In the genomic region with DNA sequence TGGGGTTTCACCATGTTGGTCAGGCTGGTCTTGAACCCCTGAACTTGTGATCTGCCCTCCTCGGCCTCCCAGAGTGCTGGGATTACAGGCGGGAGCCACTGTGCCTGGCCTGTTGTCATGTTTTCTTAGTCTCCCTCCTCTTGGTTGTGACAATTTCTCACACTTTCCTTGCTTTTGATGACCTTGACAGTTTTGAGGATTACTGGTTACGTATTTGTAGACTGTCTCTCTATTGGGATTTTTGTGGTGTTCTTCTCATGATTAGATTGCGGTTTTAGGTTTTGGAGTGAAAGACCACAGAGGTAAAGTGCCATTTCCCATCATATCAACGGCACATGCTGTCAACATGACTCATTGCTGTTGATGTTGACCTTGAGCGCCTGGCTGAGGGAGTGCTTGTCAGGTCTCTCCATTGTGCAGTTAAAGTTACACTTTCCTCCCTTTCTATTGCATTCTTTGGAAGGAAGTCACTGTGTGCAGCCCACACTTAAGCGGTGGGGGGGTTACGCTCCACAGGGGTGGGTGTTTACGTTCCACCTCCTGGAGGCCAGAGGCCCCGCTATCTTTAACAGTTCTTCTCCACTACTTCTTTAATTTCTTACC, we compare ENCODE assay signal across 8 cellular contexts. TPM values are rescaled to one million over a fixed set of nuclear protein-coding genes. Genes with fewer than 3 reads are reported as not detected.
DNase-seq lines count a peak whose midpoint lies in the region; ATAC-seq and TF ChIP-seq lines count a peak whose summit lies in the region.

No MANE protein-coding gene starts in this region.

- H3K9ac ChIP-seq in HUES48 (ENCODE audit: low read depth, low read length), result no peak overlapping the region

- peak overlapping the region in 4 of 7 donors; percentile 7 to 80 (median 25) for H3K27ac Mint-ChIP-seq in CD4-positive, alpha-beta memory T cell

- no peaks in the 10 kb centered on the region for H3K27me3 ChIP-seq in CD4-positive, alpha-beta memory T cell (ENCODE audit: insufficient read depth, low read length)
- H3K27me3 ChIP-seq in HUES48 (ENCODE audit: control insufficient read depth, insufficient read depth, low read length), result peaks cover 5% of the 10 kb centered on the region; the same call in 1 of the 2 replicates
- peaks cover 0 to 22% (median 6%) of the 10 kb centered on the region in 7 donors for H3K27me3 ChIP-seq in heart right ventricle
- no peaks in the 10 kb centered on the region for H3K27me3 ChIP-seq in testis

- H3K36me3 Mint-ChIP-seq in CD4-positive, alpha-beta memory T cell, result no peaks in the 10 kb centered on the region

- no peaks in the 10 kb centered on the region for H3K9me3 ChIP-seq in CD4-positive, alpha-beta memory T cell (ENCODE audit: control insufficient read depth in 1 of 2, low read length in 2 of 2)
- H3K9me3 ChIP-seq in HUES48 (ENCODE audit: control insufficient read depth, insufficient read depth, low read length) (no peaks in the 10 kb centered on the region), heart right ventricle (no peaks in the 10 kb centered on the region), testis (no peaks in the 10 kb centered on the region)

- 45 to 55% methylated on average over 10 of the region's 10 CpGs for WGBS in heart right ventricle, 2 donors
- WGBS in testis, 2 donors, result 38% methylated on average over 10 of the region's 10 CpGs

- CTCF ChIA-PET in CD4-positive, alpha-beta memory T cell (lab: Charles Lee; ENCODE audit: partially characterized antibody), result interaction anchor here (0.7 to 2.5 kb wide), 5 partner anchors 9 to 118 kb away, joined by 3 to 7 read pairs (median 6); no protein-coding TSS in a partner anchor

- no peak for TF ChIP-seq CTCF in heart right ventricle (IDR thresholded peaks at IDR 0.05)
- TF ChIP-seq CTCF in testis (IDR thresholded peaks at IDR 0.05), result no peak

- POLR2A ChIA-PET in CD4-positive, alpha-beta memory T cell (lab: Charles Lee; ENCODE audit: partially characterized antibody), result interaction anchor here (0.7 kb wide), 1 partner anchor 1663 kb away, joined by 3 read pairs; no protein-coding TSS in a partner anchor

- H3K4me3 Mint-ChIP-seq in CD4-positive, alpha-beta memory T cell, result peak overlapping the region in 2 of 8 donors; percentile 13 to 63

- H3K4me3 ChIP-seq in CD4-positive, alpha-beta memory T cell (ENCODE audit: low read length in 2 of 2), result no peak overlapping the region
- no peak overlapping the region for H3K4me3 ChIP-seq in HUES48 (ENCODE audit: low read depth, low read length)
- no peak overlapping the region for H3K4me3 ChIP-seq in heart right ventricle
- H3K4me3 ChIP-seq in testis, result no peak overlapping the region

- H3K36me3 ChIP-seq in CD4-positive, alpha-beta memory T cell (ENCODE audit: insufficient read depth, low read length), result no peaks in the 10 kb centered on the region
- H3K36me3 ChIP-seq in HUES48 (ENCODE audit: control insufficient read depth, insufficient read depth, low read length), result no peaks in the 10 kb centered on the region
- H3K36me3 ChIP-seq in heart right ventricle, result no peaks in the 10 kb centered on the region
- H3K36me3 ChIP-seq in testis (ENCODE audit: low read depth, missing control alignments), result no peaks in the 10 kb centered on the region

- TF ChIP-seq POLR2A in testis (IDR thresholded peaks at IDR 0.05), result no peak

- peak in 6 of 8 donors; percentile 36 to 76 (median 72) for ATAC-seq in heart right ventricle

- peaks cover 12% of the 10 kb centered on the region for H3K4me1 ChIP-seq in CD4-positive, alpha-beta memory T cell (ENCODE audit: insufficient read depth, low read length)
- H3K4me1 ChIP-seq in HUES48 (ENCODE audit: control insufficient read depth, insufficient read depth, low read length), result no peaks in the 10 kb centered on the region
- peaks cover 0 to 14% (median 7%) of the 10 kb centered on the region in 9 donors for H3K4me1 ChIP-seq in heart right ventricle
- H3K4me1 ChIP-seq in testis, result peaks cover 37% of the 10 kb centered on the region

- peak; percentile 26 to 76 (median 29) for DNase-seq in CD4-positive, alpha-beta memory T cell
- DNase-seq in activated CD8-positive, alpha-beta memory T cell treated with anti-CD3 and anti-CD28 coated beads for 24 hours, result peak; percentile 67
- DNase-seq in heart right ventricle, result no peak
- DNase-seq in testis, result peak; percentile 74
- DNase-seq in NCI-H82 (lab: John Stamatoyannopoulos, UW), result no peak
- no peak for DNase-seq in AG20443 (ENCODE audit: low spot score)
- DNase-seq in globus pallidus (ENCODE audit: low spot score), result no peak

- no peaks in the 10 kb centered on the region for H3K9me3 Mint-ChIP-seq in CD4-positive, alpha-beta memory T cell

- intact Hi-C loops in CD4-positive, alpha-beta memory T cell (cut with micrococcal nuclease), result no loop called here
- intact Hi-C loops in heart right ventricle (cut with DNase I) (no loop called here), testis (cut with DNase I; ENCODE audit: low total_unique reads) (no loop called here)

- H3K27me3 Mint-ChIP-seq in CD4-positive, alpha-beta memory T cell, result peaks cover 12 to 16% of the 10 kb centered on the region in 2 donors

- H3K27ac ChIP-seq in CD4-positive, alpha-beta memory T cell (ENCODE audit: low read depth, low read length), result no peak overlapping the region
- H3K27ac ChIP-seq in HUES48 (ENCODE audit: low read depth, low read length) (peak overlapping the region; percentile 63), heart right ventricle (peak overlapping the region in 1 of 10 donors; percentile 38), testis (peak overlapping the region; percentile 14 to 72)

- H3K4me1 Mint-ChIP-seq in CD4-positive, alpha-beta memory T cell, result peaks cover 5 to 15% (median 12%) of the 10 kb centered on the region in 4 donors

RNA-seq across cellular contexts. Expression of a gene that starts 10.8 kb away (rescaled TPM):
- under 1 TPM; 0.83 to 0.96 TPM for total RNA-seq in CD4-positive, alpha-beta memory T cell
- polyA plus RNA-seq in CD4-positive, alpha-beta memory T cell, result under 1 TPM; 0.76 to 0.82 TPM
- total RNA-seq in heart right ventricle (1 to 10 TPM in 1 of 10 donors, under 1 TPM in 7, not detected in 2; 0.05 to 1.0 (median 0.21) TPM), testis (10 to 100 TPM; 17.8 to 21.9 TPM)
- polyA plus RNA-seq in heart right ventricle (under 1 TPM in 1 of 2 donors, not detected in 1; 0.06 TPM), testis (ENCODE audit: insufficient read depth, low read depth, low replicate concordance) (19.8 TPM)

RNA-seq across cellular contexts. Expression of a gene that starts 25.2 kb away (rescaled TPM):
- not detected for total RNA-seq in CD4-positive, alpha-beta memory T cell
- polyA plus RNA-seq in CD4-positive, alpha-beta memory T cell, result not detected
- not detected for total RNA-seq in heart right ventricle
- polyA plus RNA-seq in heart right ventricle, result not detected
- total RNA-seq in testis, result under 1 TPM; 0.39 to 0.93 TPM
- polyA plus RNA-seq in testis (ENCODE audit: insufficient read depth, low read depth, low replicate concordance), result 0.88 TPM

RNA-seq across cellular contexts. Expression of a gene that starts 45.6 kb away (rescaled TPM):
- not detected for total RNA-seq in CD4-positive, alpha-beta memory T cell
- polyA plus RNA-seq in CD4-positive, alpha-beta memory T cell, result not detected
- total RNA-seq in heart right ventricle (not detected), testis (under 1 TPM; 0.24 to 0.50 TPM)
- polyA plus RNA-seq in heart right ventricle (not detected), testis (ENCODE audit: insufficient read depth, low read depth, low replicate concordance) (not detected)

RNA-seq across cellular contexts. Expression of a gene that starts 52.1 kb away (rescaled TPM):
- total RNA-seq in CD4-positive, alpha-beta memory T cell, result 10 to 100 TPM; 80.5 to 84.6 TPM
- 10 to 100 TPM; 40.3 to 65.0 TPM for polyA plus RNA-seq in CD4-positive, alpha-beta memory T cell
- total RNA-seq in heart right ventricle (10 to 100 TPM in 6 of 10 donors, 1 to 10 TPM in 4; 5.2 to 17.7 (median 10.9) TPM), testis (10 to 100 TPM; 53.1 to 78.6 TPM)
- polyA plus RNA-seq in heart right ventricle (10 to 100 TPM; 12.1 to 23.5 TPM), testis (ENCODE audit: insufficient read depth, low read depth, low replicate concordance) (43.5 TPM)

Comparison
In these comparisons a context has a peak if more than half of its experiments do, and no peak if none do; other contexts are left out.
1. DNase-seq: peak in CD4-positive, alpha-beta memory T cell (5 of 5), activated CD8-positive, alpha-beta memory T cell treated with anti-CD3 and anti-CD28 coated beads for 24 hours (single experiment) and testis (single experiment); none in heart right ventricle (0 of 2), NCI-H82 (single experiment), AG20443 (single experiment) and globus pallidus (single experiment).
2. RNA of a gene that starts 10.8 kb away (total RNA-seq): 17.8 to 21.9 TPM in testis; 0.83 to 0.96 TPM in CD4-positive, alpha-beta memory T cell and 0.05 to 1.0 TPM in heart right ventricle; every median in the first group is over 4 times any median in the second.